ENCODE assay signal across 8 cellular contexts in genomic region chr19:4909897-4910593, GRCh38. TPM values are rescaled to one million over a fixed set of nuclear protein-coding genes. Genes with fewer than 3 reads are reported as not detected.
DNase-seq lines count a peak whose midpoint lies in the region; ATAC-seq and TF ChIP-seq lines count a peak whose summit lies in the region.

No MANE protein-coding gene starts in this region.

- peaks cover 49% of the 10 kb centered on the region for H3K79me2 ChIP-seq in KMS-11 (ENCODE audit: insufficient read depth, low read depth)
- H3K79me2 ChIP-seq in PC-3 (ENCODE audit: low read length), result peaks cover 48% of the 10 kb centered on the region

- peak overlapping the region; percentile 63; the same call in 1 of the 2 replicates for H3K27ac ChIP-seq in KMS-11
- H3K27ac ChIP-seq in PC-3 (ENCODE audit: low read length), result peak overlapping the region; percentile 81
- peak overlapping the region; percentile 17 to 33 for H3K27ac ChIP-seq in esophagus (ENCODE audit: low read depth in 2 of 2, low read length in 1 of 2)

- 0 to 1% methylated on average over 40 to 85 of the region's 85 CpGs for WGBS in esophagus, 2 donors

- H3K27me3 ChIP-seq in KMS-11 (ENCODE audit: insufficient read depth, low read depth) (no peaks in the 10 kb centered on the region), PC-3 (ENCODE audit: low read length) (no peaks in the 10 kb centered on the region), esophagus (ENCODE audit: control insufficient read depth in 1 of 2, insufficient read depth in 2 of 2, low read length in 2 of 2) (no peaks in the 10 kb centered on the region), mucosa of stomach (ENCODE audit: control insufficient read depth, insufficient read depth, low read length) (peaks cover 9% of the 10 kb centered on the region)

- no peaks in the 10 kb centered on the region for H3K9me2 ChIP-seq in PC-3 (replicated peaks; ENCODE audit: low read length)

- TF ChIP-seq CTCF in KMS-11 (conservative IDR thresholded peaks at IDR 0.05; ENCODE audit: low read depth, low read length) (no peak), PC-3 (conservative IDR thresholded peaks at IDR 0.05; ENCODE audit: low read depth, low read length) (no peak)

- intact Hi-C loops in PC-3 (cut with micrococcal nuclease), result no loop called here

- BruUV-seq in PC-3 (replicated peaks; lab: Mats Ljungman, UMichigan), result no TSS peak

- ATAC-seq in GM21576 (IDR thresholded peaks at IDR 0.05; ENCODE audit: unreplicated experiment), result peak; percentile 65
- ATAC-seq in PC-3, result peak; percentile 54

- H4K20me1 ChIP-seq in KMS-11 (ENCODE audit: insufficient read depth), result 0 out of 2 replicates have a peak, but pooled peaks cover 2% of the 10 kb centered on the region
- peaks cover 15% of the 10 kb centered on the region; the same call in 1 of the 2 replicates for H4K20me1 ChIP-seq in PC-3 (ENCODE audit: low read length)

- DNase-seq in COLO829 (ENCODE audit: low spot score), result peak; percentile 86
- DNase-seq in PC-3, result peak; percentile 95
- DNase-seq in activated T-cell treated with anti-CD3 and anti-CD28 coated beads, Interleukin-2, amount 50 U/mL, for 1 hour, result peak; percentile 92
- peak; percentile 90 for DNase-seq in stimulated activated CD8-positive, alpha-beta memory T cell treated with anti-CD3 and anti-CD28 coated beads, Interleukin-4, amount 100 ng/mL, for 24 hours (ENCODE audit: low read depth)

- H3K9ac ChIP-seq in KMS-11, result peak overlapping the region; percentile 89; the same call in 1 of the 2 replicates
- H3K9ac ChIP-seq in PC-3 (ENCODE audit: low read length), result peak overlapping the region; percentile 95
- peak overlapping the region; percentile 24 for H3K9ac ChIP-seq in mucosa of stomach (ENCODE audit: low read length)

- H2AFZ ChIP-seq in KMS-11 (ENCODE audit: low read depth), result peak overlapping the region; percentile 66; the same call in 1 of the 2 replicates
- H2AFZ ChIP-seq in PC-3 (ENCODE audit: low read length), result peak overlapping the region; percentile 64

- H3K4me1 ChIP-seq in KMS-11 (ENCODE audit: low read depth, poor library complexity, severe bottlenecking), result peaks cover 5% of the 10 kb centered on the region
- H3K4me1 ChIP-seq in PC-3 (ENCODE audit: insufficient read depth, low read length), result peaks cover 49% of the 10 kb centered on the region
- peaks cover 5 to 26% of the 10 kb centered on the region in 2 donors for H3K4me1 ChIP-seq in esophagus (ENCODE audit: control insufficient read depth in 2 of 2, insufficient read depth in 2 of 2, low read length in 1 of 2)
- H3K4me1 ChIP-seq in mucosa of stomach (ENCODE audit: control insufficient read depth, insufficient read depth, low read length), result peaks cover 27% of the 10 kb centered on the region

- peak overlapping the region; percentile 92 for H3K4me2 ChIP-seq in KMS-11
- peak overlapping the region; percentile 96 for H3K4me2 ChIP-seq in PC-3 (ENCODE audit: low read length)

- H3F3A ChIP-seq in PC-3 (ENCODE audit: low read length, unreplicated experiment), result peaks cover 15% of the 10 kb centered on the region

- POLR2A ChIA-PET in PC-3 (lab: Charles Lee; ENCODE audit: unreplicated experiment), result no interaction called here

- H3K9me3 ChIP-seq in PC-3 (ENCODE audit: low read length) (no peaks in the 10 kb centered on the region), esophagus (ENCODE audit: control insufficient read depth in 2 of 2, insufficient read depth in 1 of 2, low read depth in 1 of 2, low read length in 1 of 2) (no peaks in the 10 kb centered on the region), mucosa of stomach (ENCODE audit: control insufficient read depth, low read length) (no peaks in the 10 kb centered on the region)

- no peak overlapping the region for H3K4me3 ChIP-seq in KMS-11 (IDR thresholded peaks at IDR 0.05; ENCODE audit: insufficient read depth, low read depth, low read length)
- H3K4me3 ChIP-seq in PC-3 (ENCODE audit: low read length), result peak overlapping the region; percentile 78
- peak overlapping the region; percentile 71 to 78 for H3K4me3 ChIP-seq in esophagus (ENCODE audit: low read depth in 1 of 2, low read length in 2 of 2)
- H3K4me3 ChIP-seq in mucosa of stomach (ENCODE audit: low read length), result peak overlapping the region; percentile 9

- H3K36me3 ChIP-seq in KMS-11 (ENCODE audit: insufficient read depth) (no peaks in the 10 kb centered on the region; the same call in 1 of the 2 replicates), PC-3 (ENCODE audit: low read depth, low read length) (peaks cover 13% of the 10 kb centered on the region; the same call in 1 of the 2 replicates), esophagus (ENCODE audit: control insufficient read depth in 2 of 2, insufficient read depth in 2 of 2, low read length in 1 of 2) (no peaks in the 10 kb centered on the region), mucosa of stomach (ENCODE audit: control insufficient read depth, insufficient read depth, low read length) (no peaks in the 10 kb centered on the region)

- CTCF ChIA-PET in PC-3 (lab: Charles Lee), result no interaction called here

RNA-seq across cellular contexts. Expression of gene UHRF1, which starts 0.7 kb away (rescaled TPM):
- 163 and 207 TPM in 2 replicates for total RNA-seq in PC-3 (2014; rRNA removed)
- polyA plus RNA-seq in esophagus, result 1 to 10 TPM; 7.8 to 10.0 TPM

RNA-seq across cellular contexts. Expression of gene ARRDC5, which starts 7.3 kb away (rescaled TPM):
- not detected in 2 replicates for total RNA-seq in PC-3 (2014; rRNA removed)
- under 1 TPM; 0.08 to 0.31 TPM for polyA plus RNA-seq in esophagus

RNA-seq across cellular contexts. Expression of gene PLIN3, which starts 42.6 kb away (rescaled TPM):
- 136 and 159 TPM in 2 replicates for total RNA-seq in PC-3 (2014; rRNA removed)
- 100 to 1,000 TPM in 1 of 2 donors, 10 to 100 TPM in 1; 96.5 to 142 TPM for polyA plus RNA-seq in esophagus

RNA-seq across cellular contexts. Expression of gene KDM4B, which starts 58.9 kb away (rescaled TPM):
- total RNA-seq in PC-3 (2014; rRNA removed), result 19.8 and 31.6 TPM in 2 replicates
- 10 to 100 TPM; 10.7 to 26.7 TPM for polyA plus RNA-seq in esophagus

Comparison
In these comparisons a context has a peak if more than half of its experiments do, and no peak if none do; other contexts are left out.
1. H3K27ac ChIP-seq: peak in every context shown above with its lines; median percentile 81 in PC-3; 63 in KMS-11; 25 in esophagus.
2. H3K9ac ChIP-seq: peak in every context shown above with its lines; median percentile 95 in PC-3; 89 in KMS-11; 24 in mucosa of stomach.